ENCODE assay signal across 16 cellular contexts in genomic region chr19:53552001-53552721, GRCh38.
"Had no signal": no experiment of that assay in that cellular context is flagged by ENCODE, and none has a peak within 500 bp of the region (broad histone marks: within the 10 kb centered on the region; RNA-seq: fewer than 3 reads in every experiment).

No MANE protein-coding gene starts in this region.

- H3K36me3 ChIP-seq: thyroid gland had no signal

- H3K27ac ChIP-seq: foreskin keratinocyte, sigmoid colon, thyroid gland had no signal

- H3K27me3 ChIP-seq: foreskin keratinocyte, sigmoid colon, thyroid gland had no signal

- H3K9me3 ChIP-seq: sigmoid colon, thyroid gland had no signal

- H3K27me3 Mint-ChIP-seq: activated CD4-positive, alpha-beta memory T cell treated with anti-CD3 and anti-CD28 coated beads for 36 hours; brain; central memory CD8-positive, alpha-beta T cell; stimulated activated naive CD8-positive, alpha-beta T cell treated with anti-CD3 and anti-CD28 coated beads, Interleukin-15, amount 100 ng/mL, for 72 hours had no signal

- H3K4me3 Mint-ChIP-seq: activated CD4-positive, alpha-beta memory T cell treated with anti-CD3 and anti-CD28 coated beads for 36 hours; activated T-helper 1 cell treated with anti-CD3 and anti-CD28 coated beads, Interleukin-12 subunit alpha, Interleukin-12 subunit beta, Interleukin-2, Interleukin-4 antibody, amounts not matched to agents 30 ng/mL and 10 ng/mL and 1 ng/mL, durations not matched to agents 14 hours and 24 hours and 36 hours; central memory CD8-positive, alpha-beta T cell; nephron progenitor cell had no signal

- H3K27ac Mint-ChIP-seq: activated T-helper 1 cell treated with anti-CD3 and anti-CD28 coated beads, Interleukin-12 subunit alpha, Interleukin-12 subunit beta, Interleukin-2, Interleukin-4 antibody, amounts not matched to agents 30 ng/mL and 10 ng/mL and 1 ng/mL, durations not matched to agents 14 hours and 24 hours and 36 hours; nephron progenitor cell had no signal

- H3K4me3 ChIP-seq: sigmoid colon, thyroid gland had no signal

- ATAC-seq: foreskin keratinocyte, left lobe of liver had no signal

- DNase-seq: activated CD4-positive, alpha-beta memory T cell treated with anti-CD3 and anti-CD28 coated beads for 36 hours; activated naive CD4-positive, alpha-beta T cell; amygdala; foreskin keratinocyte; islet precursor cell; nephron progenitor cell; SIG-M5; sigmoid colon; stimulated activated CD4-positive, alpha-beta T cell treated with anti-CD3 and anti-CD28 coated beads, Interleukin-2, amount 100 ng/mL, for 48 hours; stimulated activated CD8-positive, alpha-beta memory T cell treated with anti-CD3 and anti-CD28 coated beads, Interleukin-4, amount 100 ng/mL, for 48 hours; stimulated activated naive CD8-positive, alpha-beta T cell treated with anti-CD3 and anti-CD28 coated beads, Interleukin-15, amount 100 ng/mL, for 72 hours; thyroid gland had no signal

- H3K4me1 ChIP-seq: foreskin keratinocyte had no signal

- H3K9me3 Mint-ChIP-seq: central memory CD8-positive, alpha-beta T cell; nephron progenitor cell had no signal
